1 cellular context compared by ENCODE assay signal in the genomic region with DNA sequence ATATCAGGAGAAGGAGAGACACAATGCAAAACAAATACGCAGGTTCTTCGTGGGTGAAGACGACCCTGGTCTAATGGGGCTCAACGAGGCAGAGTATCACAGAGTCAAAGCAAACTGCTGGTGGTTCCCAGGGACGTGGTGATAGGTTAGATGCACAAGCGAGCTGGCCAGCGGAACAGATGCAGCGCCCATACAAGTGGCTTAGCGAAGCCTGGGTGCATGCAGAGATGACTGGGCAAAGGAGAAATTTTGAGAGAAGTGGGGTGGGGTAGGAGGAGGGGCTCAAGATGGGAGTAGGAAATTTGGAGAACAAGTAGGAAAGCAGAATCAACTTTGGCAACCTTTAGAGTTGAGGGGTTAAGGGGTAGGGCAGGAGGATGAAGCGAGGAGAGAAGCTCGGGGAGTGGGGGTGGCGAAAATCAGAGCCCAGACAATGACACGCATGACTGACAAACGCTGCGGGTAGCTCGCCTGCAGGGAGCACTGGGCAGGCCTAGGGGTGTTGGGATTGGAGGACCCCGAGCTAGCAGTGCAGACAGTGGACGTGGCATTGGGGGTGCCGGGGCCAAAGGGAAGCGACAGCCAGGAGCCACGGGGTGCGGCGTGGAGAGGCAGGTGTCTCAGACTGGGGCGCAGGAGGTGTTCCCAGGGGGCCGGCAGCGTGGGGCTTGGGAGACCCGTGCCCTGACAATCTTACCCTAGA.
TF ChIP-seq lines count a peak whose summit lies in the region.

No MANE protein-coding gene starts in this region.

TF ChIP-seq in HepG2, 621 proteins besides CTCF, POLR2A, EP300 and RAD21 (continued from another document and continues in another):
- TF ChIP-seq, protein P1, sequence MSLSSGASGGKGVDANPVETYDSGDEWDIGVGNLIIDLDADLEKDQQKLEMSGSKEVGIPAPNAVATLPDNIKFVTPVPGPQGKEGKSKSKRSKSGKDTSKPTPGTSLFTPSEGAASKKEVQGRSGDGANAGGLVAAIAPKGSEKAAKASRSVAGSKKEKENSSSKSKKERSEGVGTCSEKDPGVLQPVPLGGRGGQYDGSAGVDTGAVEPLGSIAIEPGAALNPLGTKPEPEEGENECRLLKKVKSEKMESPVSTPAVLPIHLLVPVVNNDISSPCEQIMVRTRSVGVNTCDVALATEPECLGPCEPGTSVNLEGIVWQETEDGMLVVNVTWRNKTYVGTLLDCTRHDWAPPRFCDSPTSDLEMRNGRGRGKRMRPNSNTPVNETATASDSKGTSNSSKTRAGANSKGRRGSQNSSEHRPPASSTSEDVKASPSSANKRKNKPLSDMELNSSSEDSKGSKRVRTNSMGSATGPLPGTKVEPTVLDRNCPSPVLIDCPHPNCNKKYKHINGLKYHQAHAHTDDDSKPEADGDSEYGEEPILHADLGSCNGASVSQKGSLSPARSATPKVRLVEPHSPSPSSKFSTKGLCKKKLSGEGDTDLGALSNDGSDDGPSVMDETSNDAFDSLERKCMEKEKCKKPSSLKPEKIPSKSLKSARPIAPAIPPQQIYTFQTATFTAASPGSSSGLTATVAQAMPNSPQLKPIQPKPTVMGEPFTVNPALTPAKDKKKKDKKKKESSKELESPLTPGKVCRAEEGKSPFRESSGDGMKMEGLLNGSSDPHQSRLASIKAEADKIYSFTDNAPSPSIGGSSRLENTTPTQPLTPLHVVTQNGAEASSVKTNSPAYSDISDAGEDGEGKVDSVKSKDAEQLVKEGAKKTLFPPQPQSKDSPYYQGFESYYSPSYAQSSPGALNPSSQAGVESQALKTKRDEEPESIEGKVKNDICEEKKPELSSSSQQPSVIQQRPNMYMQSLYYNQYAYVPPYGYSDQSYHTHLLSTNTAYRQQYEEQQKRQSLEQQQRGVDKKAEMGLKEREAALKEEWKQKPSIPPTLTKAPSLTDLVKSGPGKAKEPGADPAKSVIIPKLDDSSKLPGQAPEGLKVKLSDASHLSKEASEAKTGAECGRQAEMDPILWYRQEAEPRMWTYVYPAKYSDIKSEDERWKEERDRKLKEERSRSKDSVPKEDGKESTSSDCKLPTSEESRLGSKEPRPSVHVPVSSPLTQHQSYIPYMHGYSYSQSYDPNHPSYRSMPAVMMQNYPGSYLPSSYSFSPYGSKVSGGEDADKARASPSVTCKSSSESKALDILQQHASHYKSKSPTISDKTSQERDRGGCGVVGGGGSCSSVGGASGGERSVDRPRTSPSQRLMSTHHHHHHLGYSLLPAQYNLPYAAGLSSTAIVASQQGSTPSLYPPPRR (CRISPR knock-in tag; IDR thresholded peaks at IDR 0.05; ENCODE audit: borderline replicate concordance), result 0 out of 2 replicates have a peak, but pooled peaks have one; percentile 29
- TF ChIP-seq MBD4 (IDR thresholded peaks at IDR 0.05; ENCODE audit: borderline replicate concordance, low read length) (no peak), NFE2L1 (CRISPR knock-in tag; IDR thresholded peaks at IDR 0.05; ENCODE audit: borderline replicate concordance) (no peak), NR1H2 (CRISPR knock-in tag; IDR thresholded peaks at IDR 0.05; ENCODE audit: borderline replicate concordance, low read depth) (peak; percentile 26; the same call in 1 of the 2 replicates), ZNF225 (CRISPR knock-in tag; IDR thresholded peaks at IDR 0.05) (no peak), RELA (CRISPR knock-in tag; IDR thresholded peaks at IDR 0.05) (no peak), ZNF468 (CRISPR knock-in tag; IDR thresholded peaks at IDR 0.05) (no peak; the same call in 1 of the 2 replicates), TCF12 (IDR thresholded peaks at IDR 0.05) (no peak), TCF12 (CRISPR knock-in tag; IDR thresholded peaks at IDR 0.05) (0 out of 2 replicates have a peak, but pooled peaks have one; percentile 48), FOXK1 (CRISPR knock-in tag; IDR thresholded peaks at IDR 0.05; ENCODE audit: borderline replicate concordance, low read depth) (peak; percentile 1; the same call in 1 of the 2 replicates), HMG20A (CRISPR knock-in tag; IDR thresholded peaks at IDR 0.05; ENCODE audit: borderline replicate concordance) (no peak), SMARCC2 (IDR thresholded peaks at IDR 0.05) (no peak), GATAD1 (CRISPR knock-in tag; IDR thresholded peaks at IDR 0.05) (no peak), HOXD1 (CRISPR knock-in tag; IDR thresholded peaks at IDR 0.05) (no peak), ZBTB8A (CRISPR knock-in tag; IDR thresholded peaks at IDR 0.05; ENCODE audit: borderline replicate concordance, low read depth) (no peak), ZNF7 (CRISPR knock-in tag; IDR thresholded peaks at IDR 0.05) (0 out of 2 replicates have a peak, but pooled peaks have one; percentile 4), NFATC3 (CRISPR knock-in tag; IDR thresholded peaks at IDR 0.05) (0 out of 2 replicates have a peak, but pooled peaks have one; percentile 9), ZNF354B (CRISPR knock-in tag; IDR thresholded peaks at IDR 0.05) (no peak), JUND (CRISPR knock-in tag; IDR thresholded peaks at IDR 0.05) (no peak), ZNF547 (CRISPR knock-in tag; IDR thresholded peaks at IDR 0.05) (no peak), HOXA7 (CRISPR knock-in tag; IDR thresholded peaks at IDR 0.05) (no peak), SUZ12 (IDR thresholded peaks at IDR 0.05; ENCODE audit: low read depth, low read length) (no peak), ZNF263 (CRISPR knock-in tag; IDR thresholded peaks at IDR 0.05) (peak; percentile 65; the same call in 1 of the 2 replicates)
- TF ChIP-seq, protein P2, sequence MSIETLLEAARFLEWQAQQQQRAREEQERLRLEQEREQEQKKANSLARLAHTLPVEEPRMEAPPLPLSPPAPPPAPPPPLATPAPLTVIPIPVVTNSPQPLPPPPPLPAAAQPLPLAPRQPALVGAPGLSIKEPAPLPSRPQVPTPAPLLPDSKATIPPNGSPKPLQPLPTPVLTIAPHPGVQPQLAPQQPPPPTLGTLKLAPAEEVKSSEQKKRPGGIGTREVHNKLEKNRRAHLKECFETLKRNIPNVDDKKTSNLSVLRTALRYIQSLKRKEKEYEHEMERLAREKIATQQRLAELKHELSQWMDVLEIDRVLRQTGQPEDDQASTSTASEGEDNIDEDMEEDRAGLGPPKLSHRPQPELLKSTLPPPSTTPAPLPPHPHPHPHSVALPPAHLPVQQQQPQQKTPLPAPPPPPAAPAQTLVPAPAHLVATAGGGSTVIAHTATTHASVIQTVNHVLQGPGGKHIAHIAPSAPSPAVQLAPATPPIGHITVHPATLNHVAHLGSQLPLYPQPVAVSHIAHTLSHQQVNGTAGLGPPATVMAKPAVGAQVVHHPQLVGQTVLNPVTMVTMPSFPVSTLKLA (IDR thresholded peaks at IDR 0.05), result no peak
- TF ChIP-seq, protein P3, sequence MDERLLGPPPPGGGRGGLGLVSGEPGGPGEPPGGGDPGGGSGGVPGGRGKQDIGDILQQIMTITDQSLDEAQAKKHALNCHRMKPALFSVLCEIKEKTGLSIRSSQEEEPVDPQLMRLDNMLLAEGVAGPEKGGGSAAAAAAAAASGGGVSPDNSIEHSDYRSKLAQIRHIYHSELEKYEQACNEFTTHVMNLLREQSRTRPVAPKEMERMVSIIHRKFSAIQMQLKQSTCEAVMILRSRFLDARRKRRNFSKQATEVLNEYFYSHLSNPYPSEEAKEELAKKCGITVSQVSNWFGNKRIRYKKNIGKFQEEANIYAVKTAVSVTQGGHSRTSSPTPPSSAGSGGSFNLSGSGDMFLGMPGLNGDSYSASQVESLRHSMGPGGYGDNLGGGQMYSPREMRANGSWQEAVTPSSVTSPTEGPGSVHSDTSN (CRISPR knock-in tag; IDR thresholded peaks at IDR 0.05), result 0 out of 2 replicates have a peak, but pooled peaks have one; percentile 16
- TF ChIP-seq, protein P4, sequence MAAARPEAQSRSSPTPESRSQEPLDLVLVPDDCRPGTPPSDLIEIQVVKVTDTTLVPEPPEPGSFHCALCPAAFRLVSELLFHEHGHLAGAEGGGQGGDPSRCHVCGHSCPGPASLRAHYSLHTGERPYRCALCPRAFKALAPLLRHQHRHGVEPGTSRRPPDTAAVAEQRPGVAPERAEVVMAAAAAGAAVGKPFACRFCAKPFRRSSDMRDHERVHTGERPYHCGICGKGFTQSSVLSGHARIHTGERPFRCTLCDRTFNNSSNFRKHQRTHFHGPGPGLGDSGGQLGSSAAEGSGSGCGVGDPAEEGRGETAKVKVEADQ (CRISPR knock-in tag; IDR thresholded peaks at IDR 0.05; ENCODE audit: borderline replicate concordance), result peak; percentile 7; the same call in 1 of the 2 replicates
- TF ChIP-seq, protein P5, sequence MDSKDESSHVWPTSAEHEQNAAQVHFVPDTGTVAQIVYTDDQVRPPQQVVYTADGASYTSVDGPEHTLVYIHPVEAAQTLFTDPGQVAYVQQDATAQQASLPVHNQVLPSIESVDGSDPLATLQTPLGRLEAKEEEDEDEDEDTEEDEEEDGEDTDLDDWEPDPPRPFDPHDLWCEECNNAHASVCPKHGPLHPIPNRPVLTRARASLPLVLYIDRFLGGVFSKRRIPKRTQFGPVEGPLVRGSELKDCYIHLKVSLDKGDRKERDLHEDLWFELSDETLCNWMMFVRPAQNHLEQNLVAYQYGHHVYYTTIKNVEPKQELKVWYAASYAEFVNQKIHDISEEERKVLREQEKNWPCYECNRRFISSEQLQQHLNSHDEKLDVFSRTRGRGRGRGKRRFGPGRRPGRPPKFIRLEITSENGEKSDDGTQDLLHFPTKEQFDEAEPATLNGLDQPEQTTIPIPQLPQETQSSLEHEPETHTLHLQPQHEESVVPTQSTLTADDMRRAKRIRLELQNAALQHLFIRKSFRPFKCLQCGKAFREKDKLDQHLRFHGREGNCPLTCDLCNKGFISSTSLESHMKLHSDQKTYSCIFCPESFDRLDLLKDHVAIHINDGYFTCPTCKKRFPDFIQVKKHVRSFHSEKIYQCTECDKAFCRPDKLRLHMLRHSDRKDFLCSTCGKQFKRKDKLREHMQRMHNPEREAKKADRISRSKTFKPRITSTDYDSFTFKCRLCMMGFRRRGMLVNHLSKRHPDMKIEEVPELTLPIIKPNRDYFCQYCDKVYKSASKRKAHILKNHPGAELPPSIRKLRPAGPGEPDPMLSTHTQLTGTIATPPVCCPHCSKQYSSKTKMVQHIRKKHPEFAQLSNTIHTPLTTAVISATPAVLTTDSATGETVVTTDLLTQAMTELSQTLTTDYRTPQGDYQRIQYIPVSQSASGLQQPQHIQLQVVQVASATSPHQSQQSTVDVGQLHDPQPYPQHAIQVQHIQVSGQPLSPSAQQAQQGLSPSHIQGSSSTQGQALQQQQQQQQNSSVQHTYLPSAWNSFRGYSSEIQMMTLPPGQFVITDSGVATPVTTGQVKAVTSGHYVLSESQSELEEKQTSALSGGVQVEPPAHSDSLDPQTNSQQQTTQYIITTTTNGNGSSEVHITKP (CRISPR knock-in tag; IDR thresholded peaks at IDR 0.05; ENCODE audit: low read depth), result no peak
- TF ChIP-seq, protein P6, sequence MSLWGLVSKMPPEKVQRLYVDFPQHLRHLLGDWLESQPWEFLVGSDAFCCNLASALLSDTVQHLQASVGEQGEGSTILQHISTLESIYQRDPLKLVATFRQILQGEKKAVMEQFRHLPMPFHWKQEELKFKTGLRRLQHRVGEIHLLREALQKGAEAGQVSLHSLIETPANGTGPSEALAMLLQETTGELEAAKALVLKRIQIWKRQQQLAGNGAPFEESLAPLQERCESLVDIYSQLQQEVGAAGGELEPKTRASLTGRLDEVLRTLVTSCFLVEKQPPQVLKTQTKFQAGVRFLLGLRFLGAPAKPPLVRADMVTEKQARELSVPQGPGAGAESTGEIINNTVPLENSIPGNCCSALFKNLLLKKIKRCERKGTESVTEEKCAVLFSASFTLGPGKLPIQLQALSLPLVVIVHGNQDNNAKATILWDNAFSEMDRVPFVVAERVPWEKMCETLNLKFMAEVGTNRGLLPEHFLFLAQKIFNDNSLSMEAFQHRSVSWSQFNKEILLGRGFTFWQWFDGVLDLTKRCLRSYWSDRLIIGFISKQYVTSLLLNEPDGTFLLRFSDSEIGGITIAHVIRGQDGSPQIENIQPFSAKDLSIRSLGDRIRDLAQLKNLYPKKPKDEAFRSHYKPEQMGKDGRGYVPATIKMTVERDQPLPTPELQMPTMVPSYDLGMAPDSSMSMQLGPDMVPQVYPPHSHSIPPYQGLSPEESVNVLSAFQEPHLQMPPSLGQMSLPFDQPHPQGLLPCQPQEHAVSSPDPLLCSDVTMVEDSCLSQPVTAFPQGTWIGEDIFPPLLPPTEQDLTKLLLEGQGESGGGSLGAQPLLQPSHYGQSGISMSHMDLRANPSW (CRISPR knock-in tag; IDR thresholded peaks at IDR 0.05; ENCODE audit: borderline replicate concordance), result no peak
- TF ChIP-seq, protein P7, sequence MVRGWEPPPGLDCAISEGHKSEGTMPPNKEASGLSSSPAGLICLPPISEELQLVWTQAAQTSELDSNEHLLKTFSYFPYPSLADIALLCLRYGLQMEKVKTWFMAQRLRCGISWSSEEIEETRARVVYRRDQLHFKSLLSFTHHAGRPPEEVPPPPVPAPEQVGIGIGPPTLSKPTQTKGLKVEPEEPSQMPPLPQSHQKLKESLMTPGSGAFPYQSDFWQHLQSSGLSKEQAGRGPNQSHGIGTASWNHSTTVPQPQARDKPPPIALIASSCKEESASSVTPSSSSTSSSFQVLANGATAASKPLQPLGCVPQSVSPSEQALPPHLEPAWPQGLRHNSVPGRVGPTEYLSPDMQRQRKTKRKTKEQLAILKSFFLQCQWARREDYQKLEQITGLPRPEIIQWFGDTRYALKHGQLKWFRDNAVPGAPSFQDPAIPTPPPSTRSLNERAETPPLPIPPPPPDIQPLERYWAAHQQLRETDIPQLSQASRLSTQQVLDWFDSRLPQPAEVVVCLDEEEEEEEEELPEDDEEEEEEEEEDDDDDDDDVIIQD (CRISPR knock-in tag; IDR thresholded peaks at IDR 0.05; ENCODE audit: low read depth), result no peak
